Comparison of ENCODE assay signal across 8 cellular contexts in genomic region chr10:97025613-97026242, GRCh38.
DNase-seq lines count a peak whose midpoint lies in the region; ATAC-seq and TF ChIP-seq lines count a peak whose summit lies in the region.

No MANE protein-coding gene starts in this region.

- no peak for ATAC-seq in thoracic aorta (ENCODE audit: insufficient number of reproducible peaks, low FRiP score, low read depth)
- ATAC-seq in GM18511 (IDR thresholded peaks at IDR 0.05; ENCODE audit: unreplicated experiment): no peak

- peaks cover 19% of the 10 kb centered on the region for H3K27me3 Mint-ChIP-seq in nephron (ENCODE audit: low read depth)

- no peaks in the 10 kb centered on the region for H3K36me3 ChIP-seq in thoracic aorta

- H3K4me3 ChIP-seq in fibroblast of mammary gland (ENCODE audit: control insufficient read depth, low read depth, low read length) (no peak overlapping the region), thoracic aorta (no peak overlapping the region)

- no peaks in the 10 kb centered on the region for H3K9me3 Mint-ChIP-seq in nephron

- H3K27ac Mint-ChIP-seq in nephron: no peak overlapping the region

- H3K27ac ChIP-seq in 22Rv1: no peak overlapping the region
- H3K27ac ChIP-seq in thoracic aorta: peak overlapping the region; percentile 84 to 87

- no peaks in the 10 kb centered on the region for H3K9me3 ChIP-seq in thoracic aorta

- H3K4me3 Mint-ChIP-seq in nephron: no peak overlapping the region

- H3K4me1 Mint-ChIP-seq in nephron: peaks cover 21% of the 10 kb centered on the region

- H3K36me3 Mint-ChIP-seq in nephron (ENCODE audit: low read depth): no peaks in the 10 kb centered on the region

- H3K27me3 ChIP-seq in thoracic aorta (replicated peaks; ENCODE audit: insufficient read depth): no peaks in the 10 kb centered on the region

- TF ChIP-seq CTCF in 22Rv1 (IDR thresholded peaks at IDR 0.05) (peak; percentile 85), GM12872 (IDR thresholded peaks at IDR 0.05; ENCODE audit: insufficient read depth, low read depth, low read length) (peak; percentile 82), fibroblast of mammary gland (conservative IDR thresholded peaks at IDR 0.05; ENCODE audit: control insufficient read depth, insufficient read depth, low read depth, low read length) (peak; percentile 67), nephron (IDR thresholded peaks at IDR 0.05; ENCODE audit: unreplicated experiment in 3 of 3) (peak; percentile 40 to 50 (median 46)), thoracic aorta (IDR thresholded peaks at IDR 0.05) (peak; percentile 69)

- peaks cover 14 to 36% of the 10 kb centered on the region in 2 donors for H3K4me1 ChIP-seq in thoracic aorta (ENCODE audit: control insufficient read depth in 1 of 2, low read depth in 2 of 2)

- DNase-seq in NCI-H748 treated with DMSO at 0.1 percent for 48 hours (lab: John Stamatoyannopoulos, UW) (peak; percentile 4), activated T-cell treated with anti-CD3 and anti-CD28 coated beads for 24 hours (ENCODE audit: low read depth) (peak; percentile 45), fibroblast of mammary gland (ENCODE audit: low read depth) (peak; percentile 61), thoracic aorta (ENCODE audit: low spot score) (no peak)
